Comparison of ENCODE assay signal across 1 cellular context in the genomic region with DNA sequence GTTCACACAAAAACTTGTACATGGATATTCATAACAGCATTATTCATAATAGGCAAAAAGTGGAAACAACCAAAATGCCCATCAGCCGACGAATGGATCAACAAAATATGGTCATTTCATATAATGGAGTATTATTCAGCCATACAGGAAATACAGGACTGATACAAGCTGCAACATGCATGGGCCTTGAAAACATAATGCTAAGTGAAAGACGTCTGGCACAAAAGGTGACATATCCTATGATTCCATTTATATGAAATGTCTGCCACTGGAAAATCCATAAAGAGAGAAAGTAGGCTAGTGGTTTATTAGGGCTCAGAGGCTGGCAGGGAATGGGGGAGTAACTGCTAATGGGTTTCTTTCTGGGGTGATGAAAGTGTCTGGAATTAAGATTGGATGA.
TF ChIP-seq lines count a peak whose summit lies in the region.

No MANE protein-coding gene starts in this region.

TF ChIP-seq in HepG2, 621 proteins besides CTCF, POLR2A, EP300 and RAD21:
- TF ChIP-seq, protein P1, sequence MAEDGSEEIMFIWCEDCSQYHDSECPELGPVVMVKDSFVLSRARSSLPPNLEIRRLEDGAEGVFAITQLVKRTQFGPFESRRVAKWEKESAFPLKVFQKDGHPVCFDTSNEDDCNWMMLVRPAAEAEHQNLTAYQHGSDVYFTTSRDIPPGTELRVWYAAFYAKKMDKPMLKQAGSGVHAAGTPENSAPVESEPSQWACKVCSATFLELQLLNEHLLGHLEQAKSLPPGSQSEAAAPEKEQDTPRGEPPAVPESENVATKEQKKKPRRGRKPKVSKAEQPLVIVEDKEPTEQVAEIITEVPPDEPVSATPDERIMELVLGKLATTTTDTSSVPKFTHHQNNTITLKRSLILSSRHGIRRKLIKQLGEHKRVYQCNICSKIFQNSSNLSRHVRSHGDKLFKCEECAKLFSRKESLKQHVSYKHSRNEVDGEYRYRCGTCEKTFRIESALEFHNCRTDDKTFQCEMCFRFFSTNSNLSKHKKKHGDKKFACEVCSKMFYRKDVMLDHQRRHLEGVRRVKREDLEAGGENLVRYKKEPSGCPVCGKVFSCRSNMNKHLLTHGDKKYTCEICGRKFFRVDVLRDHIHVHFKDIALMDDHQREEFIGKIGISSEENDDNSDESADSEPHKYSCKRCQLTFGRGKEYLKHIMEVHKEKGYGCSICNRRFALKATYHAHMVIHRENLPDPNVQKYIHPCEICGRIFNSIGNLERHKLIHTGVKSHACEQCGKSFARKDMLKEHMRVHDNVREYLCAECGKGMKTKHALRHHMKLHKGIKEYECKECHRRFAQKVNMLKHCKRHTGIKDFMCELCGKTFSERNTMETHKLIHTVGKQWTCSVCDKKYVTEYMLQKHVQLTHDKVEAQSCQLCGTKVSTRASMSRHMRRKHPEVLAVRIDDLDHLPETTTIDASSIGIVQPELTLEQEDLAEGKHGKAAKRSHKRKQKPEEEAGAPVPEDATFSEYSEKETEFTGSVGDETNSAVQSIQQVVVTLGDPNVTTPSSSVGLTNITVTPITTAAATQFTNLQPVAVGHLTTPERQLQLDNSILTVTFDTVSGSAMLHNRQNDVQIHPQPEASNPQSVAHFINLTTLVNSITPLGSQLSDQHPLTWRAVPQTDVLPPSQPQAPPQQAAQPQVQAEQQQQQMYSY (CRISPR knock-in tag; IDR thresholded peaks at IDR 0.05): no peak
- no peak for TF ChIP-seq RARG (CRISPR knock-in tag; IDR thresholded peaks at IDR 0.05; ENCODE audit: low read depth)
